In the genomic region with DNA sequence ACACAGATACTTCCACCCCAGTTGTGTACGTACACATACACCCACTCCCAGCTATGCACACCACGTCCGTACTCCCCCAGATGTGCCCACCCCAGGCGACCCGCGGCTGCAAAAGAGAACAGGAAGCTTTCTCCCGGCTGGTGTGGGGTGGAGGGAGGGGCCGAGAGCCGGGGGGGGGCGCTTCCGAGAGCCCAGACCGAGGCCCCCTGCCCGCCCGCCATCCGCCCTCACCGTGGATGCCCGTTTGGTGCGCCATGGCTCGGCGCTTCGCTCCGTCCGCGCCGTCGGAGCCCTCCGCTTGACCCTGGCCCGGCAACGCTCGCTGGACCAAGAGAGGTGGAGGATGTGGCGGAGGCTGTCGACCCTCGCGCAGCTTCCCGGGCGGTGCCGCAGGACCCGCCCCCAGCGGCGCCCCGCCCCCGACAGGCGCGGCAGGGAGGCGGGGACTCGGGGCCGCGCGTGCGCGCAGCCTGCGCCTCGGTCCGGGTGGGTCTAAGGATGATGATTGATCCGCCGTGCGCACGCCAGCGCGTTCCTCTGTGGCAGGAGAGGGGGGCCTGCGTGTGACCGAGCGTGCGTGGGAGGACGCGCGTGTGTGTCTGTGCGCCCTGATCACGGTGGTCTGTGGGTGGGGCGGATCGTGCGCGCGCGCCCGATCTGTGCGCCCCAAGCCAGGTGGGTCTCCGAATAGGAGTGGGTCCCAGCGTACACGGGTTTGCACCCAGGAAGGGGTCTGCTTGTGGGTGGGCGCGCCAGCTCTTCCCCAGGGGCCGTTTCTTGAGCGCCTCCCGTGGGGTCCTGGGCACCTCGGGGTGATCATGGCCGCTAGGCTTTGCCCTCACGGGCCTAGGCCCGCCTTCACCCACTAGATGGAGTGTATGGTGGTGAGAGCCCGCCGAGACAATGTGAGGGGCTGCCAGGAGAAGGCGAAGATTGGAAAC, we compare ENCODE assay signal across 8 cellular contexts. TPM values are rescaled to one million over a fixed set of nuclear protein-coding genes. Genes with fewer than 3 reads are reported as not detected.
DNase-seq lines count a peak whose midpoint lies in the region; ATAC-seq and TF ChIP-seq lines count a peak whose summit lies in the region.

TSS of gene TWF2 (minus strand) at position 398 of the 941 bp plus-strand sequence. CDS start at position 256, 142 bp downstream.

- H3K4me3 ChIP-seq in Caco-2 (ENCODE audit: low read depth, low read length) (peak within 1 kb of the TSS; percentile 100), neural cell (ENCODE audit: low read length) (peak within 1 kb of the TSS; percentile 96), stomach (peak within 1 kb of the TSS; percentile 81 to 94 (median 94))

- peak; percentile 72 for ATAC-seq in GM19463 (IDR thresholded peaks at IDR 0.05; ENCODE audit: unreplicated experiment)

- no peaks in the 10 kb centered on the region for H3K27me3 ChIP-seq in Caco-2 (replicated peaks; ENCODE audit: control insufficient read depth, insufficient read depth, low read length)
- H3K27me3 ChIP-seq in neural cell (ENCODE audit: insufficient read depth, low read depth, low read length) = peaks cover 7% of the 10 kb centered on the region
- H3K27me3 ChIP-seq in stomach = no peaks in the 10 kb centered on the region

- H3K9me3 Mint-ChIP-seq in Caco-2 (ENCODE audit: unreplicated experiment) = no peaks in the 10 kb centered on the region

- H3K9me3 ChIP-seq in Caco-2 (no peaks in the 10 kb centered on the region), neural cell (ENCODE audit: low read length) (no peaks in the 10 kb centered on the region), stomach (no peaks in the 10 kb centered on the region)

- H2AFZ ChIP-seq in neural cell (ENCODE audit: low read depth, low read length) = peak within 1 kb of the TSS; percentile 83

- TSS peak; percentile 82 for BruUV-seq in Caco-2 (replicated peaks; lab: Mats Ljungman, UMichigan)

- TF ChIP-seq CTCF in Caco-2 (IDR thresholded peaks at IDR 0.05; ENCODE audit: insufficient read depth in 1 of 2, low read depth in 1 of 2, low read length in 1 of 2, severe bottlenecking in 1 of 2, unreplicated experiment in 1 of 2) (peak in 1 of 2 experiments; percentile 53), neural cell (IDR thresholded peaks at IDR 0.05; ENCODE audit: poor library complexity, severe bottlenecking) (peak; percentile 68), stomach (IDR thresholded peaks at IDR 0.05) (peak in 4 of 7 experiments; percentile 23 to 40 (median 26))

- H3K4me2 ChIP-seq in neural cell (ENCODE audit: low read length) = peak within 1 kb of the TSS; percentile 96

- H3K4me1 Mint-ChIP-seq in Caco-2 (ENCODE audit: low read depth, unreplicated experiment) = peaks cover 8% of the 10 kb centered on the region

- no peaks in the 10 kb centered on the region for H3K27me3 Mint-ChIP-seq in Caco-2 (ENCODE audit: insufficient read depth, unreplicated experiment)

- H3K4me3 Mint-ChIP-seq in Caco-2 (ENCODE audit: unreplicated experiment) = peak within 1 kb of the TSS; percentile 83

- DNase-seq in Caco-2 = peak; percentile 68 to 88
- DNase-seq in HT-29 (ENCODE audit: low spot score) = peak; percentile 52
- DNase-seq in RPMI8226 = peak; percentile 87
- peak; percentile 83 for DNase-seq in activated effector memory CD4-positive, alpha-beta T cell treated with Interleukin-2 at 50 U/mL for 16 hours
- DNase-seq in fibroblast of the conjunctiva (ENCODE audit: low read depth) = peak; percentile 64
- peak; percentile 81 for DNase-seq in stomach

- H3K36me3 ChIP-seq in Caco-2 (ENCODE audit: control insufficient read depth, insufficient read depth, low read length) = no peaks in the 10 kb centered on the region; the same call in 1 of the 2 replicates
- H3K36me3 ChIP-seq in neural cell (ENCODE audit: insufficient read depth, low read length) = no peaks in the 10 kb centered on the region
- H3K36me3 ChIP-seq in stomach = peaks cover 9 to 12% (median 10%) of the 10 kb centered on the region in 4 donors

- H3K4me1 ChIP-seq in Caco-2 = peaks cover 18% of the 10 kb centered on the region; the same call in 1 of the 2 replicates
- peaks cover 42 to 63% (median 56%) of the 10 kb centered on the region in 4 donors for H3K4me1 ChIP-seq in stomach

- TF ChIP-seq POLR2A in stomach (IDR thresholded peaks at IDR 0.05) = no peak

- no peaks in the 10 kb centered on the region for H3F3A ChIP-seq in neural cell (ENCODE audit: insufficient read depth, low read length, poor library complexity, severe bottlenecking)

- intact Hi-C loops in Caco-2 (cut with micrococcal nuclease; ENCODE audit: unreplicated experiment) = loop anchor here (2.0 kb wide), 2 partner anchors 50 to 100 kb away; no protein-coding TSS in a partner anchor
- intact Hi-C loops in stomach (cut with DNase I; ENCODE audit: low total_unique reads) = no loop called here

- H3K79me2 ChIP-seq in neural cell (replicated peaks; ENCODE audit: insufficient read depth, low read length) = peaks cover 13% of the 10 kb centered on the region

- no peaks in the 10 kb centered on the region for H4K20me1 ChIP-seq in neural cell (ENCODE audit: insufficient read depth)

- H3K27ac ChIP-seq in neural cell (ENCODE audit: low read length) = peak within 1 kb of the TSS; percentile 77
- H3K27ac ChIP-seq in stomach = peak within 1 kb of the TSS; percentile 92 to 93 (median 93)

- POLR2A ChIA-PET in Caco-2 (lab: Charles Lee) = interaction anchor here (0.5 to 1.0 kb wide), 3 partner anchors 40 to 194 kb away, joined by 4 to 6 read pairs (median 5); partner anchors contain the start of gene WDR82

- peak within 1 kb of the TSS; percentile 91 for H3K27ac Mint-ChIP-seq in Caco-2 (ENCODE audit: unreplicated experiment)

- peak; percentile 48 for TF ChIP-seq EP300 in neural cell (conservative IDR thresholded peaks at IDR 0.05; ENCODE audit: poor library complexity, severe bottlenecking)
- no peak for TF ChIP-seq EP300 in stomach (IDR thresholded peaks at IDR 0.05)

- peak; percentile 45 for TF ChIP-seq RAD21 in neural cell (conservative IDR thresholded peaks at IDR 0.05)

- no peaks in the 10 kb centered on the region for H3K9me2 ChIP-seq in neural cell (ENCODE audit: insufficient read depth, low read length)

- CTCF ChIA-PET in Caco-2 (lab: Charles Lee) = interaction anchor here (0.6 to 1.3 kb wide), 6 partner anchors 7 to 146 kb away, joined by 3 to 4 read pairs (median 3); partner anchors contain the start of genes PPM1M and WDR82

- WGBS in stomach, 5 donors = 0 to 1% (median 1%) methylated on average over 19 to 92 of the region's 92 CpGs

- no peaks in the 10 kb centered on the region for H3K36me3 Mint-ChIP-seq in Caco-2 (ENCODE audit: insufficient read depth, unreplicated experiment)

- H3K9ac ChIP-seq in neural cell (ENCODE audit: low read length) = peak within 1 kb of the TSS; percentile 90

TF ChIP-seq in neural cell, 6 proteins besides CTCF, POLR2A, EP300 and RAD21:
- TF ChIP-seq MXI1 (conservative IDR thresholded peaks at IDR 0.05; ENCODE audit: poor library complexity, severe bottlenecking) (peak; percentile 75), TAF1 (IDR thresholded peaks at IDR 0.05; ENCODE audit: low read depth) (no peak), EZH2 (IDR thresholded peaks at IDR 0.05; ENCODE audit: borderline replicate concordance, insufficient read depth, low read length, poor library complexity, severe bottlenecking) (no peak), REST (IDR thresholded peaks at IDR 0.05; ENCODE audit: borderline replicate concordance) (peak; percentile 23), POLR2AphosphoS5 (IDR thresholded peaks at IDR 0.05) (peak; percentile 89), SMC3 (conservative IDR thresholded peaks at IDR 0.05; ENCODE audit: poor library complexity) (peak; percentile 57)

RNA-seq across cellular contexts. Expression of gene TWF2, which starts in this region (rescaled TPM):
- total RNA-seq in Caco-2 (2022) (29.9 and 30.5 TPM in 2 replicates), stomach (100 to 1,000 TPM in 1 of 5 donors, 10 to 100 TPM in 4; 18.7 to 237 (median 39.1) TPM)
- 80.5 and 85.4 TPM in 2 replicates for total RNA-seq in HT-29 (2014; rRNA removed; shearing (Covaris generic))
- polyA plus RNA-seq in neural cell (58.5 and 61.7 TPM in 2 replicates), stomach (10 to 100 TPM; 37.5 to 58.7 (median 40.8) TPM)
- 49.4 and 53.4 TPM in 2 replicates for polyA minus RNA-seq in neural cell

Comparison
In these comparisons a context has a peak if more than half of its experiments do, and no peak if none do; other contexts are left out.
1. Peak in every context shown above with its lines: DNase-seq, ATAC-seq, H3K4me3 ChIP-seq and H3K27ac ChIP-seq.